ENCODE assay signal across 32 cellular contexts in the genomic region with DNA sequence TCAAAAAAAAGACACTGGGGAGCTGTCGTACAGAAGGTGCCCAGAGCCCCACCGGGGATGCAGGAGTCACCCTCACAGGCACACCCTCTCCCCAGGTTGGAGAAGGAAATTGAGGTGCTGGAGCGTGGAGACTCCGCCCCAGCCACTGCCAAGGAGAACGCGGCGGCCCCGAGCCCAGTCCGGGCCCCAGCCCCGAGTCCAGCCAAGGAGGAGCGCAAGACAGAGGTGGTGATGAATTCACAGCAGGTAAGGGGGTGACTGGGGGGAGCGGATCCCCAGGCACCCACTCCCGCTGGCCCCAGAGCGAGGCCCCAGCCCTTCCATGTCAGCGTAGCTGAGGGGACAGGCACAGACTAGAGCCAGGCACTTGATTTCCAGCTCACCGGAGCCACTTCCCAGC. TPM values are rescaled to one million over a fixed set of nuclear protein-coding genes. Genes with fewer than 3 reads are reported as not detected.
"Had no signal": no experiment of that assay in that cellular context is flagged by ENCODE, and none has a peak within 500 bp of the region (broad histone marks: within the 10 kb centered on the region; RNA-seq: fewer than 3 reads in every experiment).

No MANE protein-coding gene starts in this region.

- H3K4me1 ChIP-seq: testis, tibial artery, transverse colon, upper lobe of right lung, uterus, vagina had no signal

- H3K36me3 Mint-ChIP-seq: stimulated activated effector memory CD8-positive, alpha-beta T cell treated with anti-CD3 and anti-CD28 coated beads, Interleukin-12 subunit alpha, Interleukin-12 subunit beta, amount 100 ng/mL, for 72 hours; stimulated activated memory B cell treated with anti-CD40 and anti-IgM and Interleukin-4, amounts not matched to agents 10 μg/mL and 1 μg/mL and 100 μg/mL, for 72 hours; stimulated activated naive B cell treated with anti-CD40 and anti-IgM and Interleukin-4, amounts not matched to agents 10 μg/mL and 1 μg/mL and 100 μg/mL, for 72 hours; type B pancreatic cell had no signal

- H3K27ac Mint-ChIP-seq: stimulated activated effector memory CD8-positive, alpha-beta T cell treated with anti-CD3 and anti-CD28 coated beads, Interleukin-12 subunit alpha, Interleukin-12 subunit beta, amount 100 ng/mL, for 72 hours; stimulated activated memory B cell treated with anti-CD40 and anti-IgM and Interleukin-4, amounts not matched to agents 10 μg/mL and 1 μg/mL and 100 μg/mL, for 72 hours; stimulated activated naive B cell treated with anti-CD40 and anti-IgM and Interleukin-4, amounts not matched to agents 10 μg/mL and 1 μg/mL and 100 μg/mL, for 72 hours; stimulated activated naive CD8-positive, alpha-beta T cell treated with anti-CD3 and anti-CD28 coated beads, Interleukin-15, Interleukin-2, amounts not matched to agents 100 ng/mL and 50 ng/mL, for 24 hours; type B pancreatic cell had no signal

- H3K27me3 ChIP-seq: stomach, suprapubic skin, testis, thyroid gland, tibial nerve, transverse colon, upper lobe of left lung, upper lobe of right lung, uterus, vagina had no signal

- H3K9me3 ChIP-seq: stomach, suprapubic skin, testis, thoracic aorta, thyroid gland, tibial artery, tibial nerve, transverse colon, upper lobe of left lung, upper lobe of right lung, uterus, vagina had no signal

- H3K9me3 Mint-ChIP-seq: stimulated activated effector memory CD8-positive, alpha-beta T cell treated with anti-CD3 and anti-CD28 coated beads, Interleukin-12 subunit alpha, Interleukin-12 subunit beta, amount 100 ng/mL, for 72 hours; stimulated activated memory B cell treated with anti-CD40 and anti-IgM and Interleukin-4, amounts not matched to agents 10 μg/mL and 1 μg/mL and 100 μg/mL, for 72 hours; stimulated activated naive B cell treated with anti-CD40 and anti-IgM and Interleukin-4, amounts not matched to agents 10 μg/mL and 1 μg/mL and 100 μg/mL, for 72 hours; stimulated activated naive CD8-positive, alpha-beta T cell treated with anti-CD3 and anti-CD28 coated beads, Interleukin-15, amount 100 ng/mL, for 72 hours; stimulated activated naive CD8-positive, alpha-beta T cell treated with anti-CD3 and anti-CD28 coated beads, Interleukin-15, Interleukin-2, amounts not matched to agents 100 ng/mL and 50 ng/mL, for 24 hours; type B pancreatic cell had no signal

- H3K4me3 ChIP-seq: stomach, suprapubic skin, testis, thoracic aorta, thyroid gland, tibial artery, tibial nerve, transverse colon, upper lobe of left lung, upper lobe of right lung, uterus, vagina had no signal

- H3K4me3 Mint-ChIP-seq: stimulated activated effector memory CD8-positive, alpha-beta T cell treated with anti-CD3 and anti-CD28 coated beads, Interleukin-12 subunit alpha, Interleukin-12 subunit beta, amount 100 ng/mL, for 72 hours; stimulated activated memory B cell treated with anti-CD40 and anti-IgM and Interleukin-4, amounts not matched to agents 10 μg/mL and 1 μg/mL and 100 μg/mL, for 72 hours; stimulated activated naive B cell treated with anti-CD40 and anti-IgM and Interleukin-4, amounts not matched to agents 10 μg/mL and 1 μg/mL and 100 μg/mL, for 72 hours; stimulated activated naive CD8-positive, alpha-beta T cell treated with anti-CD3 and anti-CD28 coated beads, Interleukin-15, amount 100 ng/mL, for 72 hours; stimulated activated naive CD8-positive, alpha-beta T cell treated with anti-CD3 and anti-CD28 coated beads, Interleukin-15, Interleukin-2, amounts not matched to agents 100 ng/mL and 50 ng/mL, for 24 hours; type B pancreatic cell had no signal

- H3K27ac ChIP-seq: stomach, suprapubic skin, testis, thoracic aorta, thyroid gland, tibial artery, tibial nerve, transverse colon, upper lobe of left lung, upper lobe of right lung, uterus, vagina had no signal

- H3K27me3 Mint-ChIP-seq: stimulated activated naive CD8-positive, alpha-beta T cell treated with anti-CD3 and anti-CD28 coated beads, Interleukin-15, Interleukin-2, amounts not matched to agents 100 ng/mL and 50 ng/mL, for 24 hours; type B pancreatic cell had no signal

- DNase-seq: stimulated activated CD4-positive, alpha-beta T cell treated with anti-CD3 and anti-CD28 coated beads, Interleukin-2, amount 100 ng/mL, for 48 hours; stimulated activated CD4-positive, alpha-beta T cell treated with anti-CD3 and anti-CD28 coated beads, Interleukin-4, amount 100 ng/mL, for 1 hour; stimulated activated CD4-positive, alpha-beta T cell treated with anti-CD3 and anti-CD28 coated beads, Interleukin-4, amount 100 ng/mL, for 24 hours; stimulated activated CD4-positive, alpha-beta T cell treated with anti-CD3 and anti-CD28 coated beads, Interleukin-4, amount 100 ng/mL, for 4 hours; stimulated activated CD8-positive, alpha-beta memory T cell treated with anti-CD3 and anti-CD28 coated beads, Interleukin-4, amount 100 ng/mL, for 48 hours; stimulated activated naive B cell treated with anti-CD40 and anti-IgM and Interleukin-4, amounts not matched to agents 10 μg/mL and 1 μg/mL and 100 μg/mL, for 72 hours; stimulated activated naive CD4-positive, alpha-beta T cell; stimulated activated naive CD4-positive, alpha-beta T cell treated with Interleukin-2 at 50 U/mL for 16 hours; stimulated activated naive CD8-positive, alpha-beta T cell treated with anti-CD3 and anti-CD28 coated beads, Interleukin-15, amount 100 ng/mL, for 72 hours; stimulated activated naive CD8-positive, alpha-beta T cell treated with anti-CD3 and anti-CD28 coated beads, Interleukin-15, Interleukin-2, amounts not matched to agents 100 U/mL and 50 U/mL, for 24 hours; stomach; substantia nigra; testis; thyroid gland; tibial artery; transverse colon; trophoblast cell; upper lobe of right lung; uterus had no signal

- H3K36me3 ChIP-seq: thoracic aorta, thyroid gland, transverse colon, upper lobe of right lung, uterus, vagina had no signal

RNA-seq across cellular contexts. Expression of a gene that starts 19.9 kb away (rescaled TPM):
- total RNA-seq: subcutaneous adipose tissue had no signal

RNA-seq across cellular contexts. Expression of a gene that starts 35.7 kb away (rescaled TPM):
- total RNA-seq: stomach, subcutaneous adipose tissue, suprapubic skin, temporal lobe, testis, thoracic aorta, thyroid gland, tibial nerve, transverse colon, upper lobe of right lung, ureter, urinary bladder, uterus, vagina had no signal
